In the genomic region with DNA sequence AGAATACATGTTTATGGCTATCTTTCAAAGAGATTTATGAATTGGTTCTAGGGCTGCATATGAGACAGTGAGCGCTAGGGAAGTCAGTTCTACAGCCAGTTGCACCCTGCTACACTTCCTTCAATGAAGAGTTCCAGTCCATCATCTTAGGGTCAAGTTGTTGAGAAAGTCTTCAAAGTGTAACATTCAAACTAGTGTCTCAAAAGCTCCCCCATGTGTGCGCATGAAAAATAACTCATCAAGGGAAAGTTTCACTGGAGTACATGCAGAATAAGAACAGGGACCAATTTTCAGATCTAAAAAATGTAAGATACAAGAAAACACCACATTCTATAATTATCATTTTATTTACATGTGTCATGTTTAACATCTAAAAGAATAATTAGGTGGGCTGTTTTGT, we compare ENCODE assay signal across 8 cellular contexts.
DNase-seq lines count a peak whose midpoint lies in the region; ATAC-seq and TF ChIP-seq lines count a peak whose summit lies in the region.

No MANE protein-coding gene starts in this region.

- no peaks in the 10 kb centered on the region for H3K9me3 Mint-ChIP-seq in mesothelial cell of epicardium
- H3K9me3 Mint-ChIP-seq in activated CD4-positive, alpha-beta T cell treated with anti-CD3 and anti-CD28 coated beads, Interleukin-2, amount 10 ng/mL, durations not matched to agents 24 days and 14 days = no peaks in the 10 kb centered on the region

- TF ChIP-seq CTCF in mesothelial cell of epicardium (IDR thresholded peaks at IDR 0.05; ENCODE audit: unreplicated experiment) = no peak

- DNase-seq in NCI-H1694 treated with DMSO at 0.1 percent for 48 hours (lab: John Stamatoyannopoulos, UW) (peak; percentile 16), NCI-H1694 (lab: John Stamatoyannopoulos, UW) (no peak), KG1 (lab: John Stamatoyannopoulos, UW) (peak; percentile 16), astrocyte of the hippocampus (ENCODE audit: low read depth, low spot score) (peak; percentile 49), mesothelial cell of epicardium (ENCODE audit: low spot score in 2 of 2, unreplicated experiment in 2 of 2) (no peak), cerebellar nuclear complex (lab: John Stamatoyannopoulos, UW) (no peak)
- no peak for DNase-seq in activated CD4-positive, alpha-beta T cell treated with anti-CD3 and anti-CD28 coated beads, Interleukin-2, amount 10 ng/mL, durations not matched to agents 24 days and 14 days

- no peak for ATAC-seq in HG03439 (IDR thresholded peaks at IDR 0.05; ENCODE audit: unreplicated experiment)

- no peaks in the 10 kb centered on the region for H3K36me3 Mint-ChIP-seq in mesothelial cell of epicardium
- no peaks in the 10 kb centered on the region for H3K36me3 Mint-ChIP-seq in activated CD4-positive, alpha-beta T cell treated with anti-CD3 and anti-CD28 coated beads, Interleukin-2, amount 10 ng/mL, durations not matched to agents 24 days and 14 days (ENCODE audit: low read depth)

- peak overlapping the region; percentile 72 for H3K27ac Mint-ChIP-seq in mesothelial cell of epicardium
- H3K27ac Mint-ChIP-seq in activated CD4-positive, alpha-beta T cell treated with anti-CD3 and anti-CD28 coated beads, Interleukin-2, amount 10 ng/mL, durations not matched to agents 24 days and 14 days = no peak overlapping the region

- no peak overlapping the region for H3K4me3 Mint-ChIP-seq in mesothelial cell of epicardium
- H3K4me3 Mint-ChIP-seq in activated CD4-positive, alpha-beta T cell treated with anti-CD3 and anti-CD28 coated beads, Interleukin-2, amount 10 ng/mL, durations not matched to agents 24 days and 14 days = no peak overlapping the region

- intact Hi-C loops in activated CD4-positive, alpha-beta T cell treated with anti-CD3 and anti-CD28 coated beads, Interleukin-2, amount 10 ng/mL, durations not matched to agents 24 days and 14 days (cut with micrococcal nuclease) = loop anchor here (10.0 kb wide), 1 partner anchor 568 kb away; no protein-coding TSS in a partner anchor

- peaks cover 46% of the 10 kb centered on the region for H3K4me1 Mint-ChIP-seq in mesothelial cell of epicardium
- no peaks in the 10 kb centered on the region for H3K4me1 Mint-ChIP-seq in activated CD4-positive, alpha-beta T cell treated with anti-CD3 and anti-CD28 coated beads, Interleukin-2, amount 10 ng/mL, durations not matched to agents 24 days and 14 days

- no peaks in the 10 kb centered on the region for H3K27me3 Mint-ChIP-seq in mesothelial cell of epicardium (ENCODE audit: low read depth)
- H3K27me3 Mint-ChIP-seq in activated CD4-positive, alpha-beta T cell treated with anti-CD3 and anti-CD28 coated beads, Interleukin-2, amount 10 ng/mL, durations not matched to agents 24 days and 14 days = no peaks in the 10 kb centered on the region

Comparison
In these comparisons a context has a peak if more than half of its experiments do, and no peak if none do; other contexts are left out.
1. DNase-seq: peak in NCI-H1694 treated with DMSO at 0.1 percent for 48 hours (single experiment), KG1 (single experiment) and astrocyte of the hippocampus (single experiment); none in NCI-H1694 (single experiment), mesothelial cell of epicardium (0 of 2), activated CD4-positive, alpha-beta T cell treated with anti-CD3 and anti-CD28 coated beads, Interleukin-2, amount 10 ng/mL, durations not matched to agents 24 days and 14 days (single experiment) and cerebellar nuclear complex (0 of 2).